ENCODE assay signal across 11 cellular contexts in the genomic region with DNA sequence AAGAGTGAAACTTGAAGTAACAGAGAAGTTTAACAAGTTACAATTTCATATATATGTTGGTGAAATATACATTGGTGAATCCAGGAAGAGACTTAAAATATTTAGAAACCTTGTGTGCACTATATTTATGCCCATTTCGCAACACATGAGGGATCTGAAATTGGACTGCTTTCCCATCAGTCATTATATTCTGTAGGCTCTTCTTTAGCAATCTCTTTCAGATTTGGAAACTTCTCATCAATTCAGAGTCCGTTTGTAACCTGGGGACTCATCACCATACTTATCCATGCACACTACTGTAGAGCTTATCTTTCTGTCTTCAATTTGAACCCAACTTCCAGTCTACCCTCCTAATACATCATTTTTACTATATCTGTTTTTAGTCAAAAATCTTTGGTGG. TPM values are rescaled to one million over a fixed set of nuclear protein-coding genes. Genes with fewer than 3 reads are reported as not detected.
DNase-seq lines count a peak whose midpoint lies in the region; ATAC-seq and TF ChIP-seq lines count a peak whose summit lies in the region.
"Had no signal": no experiment of that assay in that cellular context is flagged by ENCODE, and none has a peak within 500 bp of the region (broad histone marks: within the 10 kb centered on the region; RNA-seq: fewer than 3 reads in every experiment).

No MANE protein-coding gene starts in this region.

- DNase-seq in breast epithelium (ENCODE audit: low spot score in 2 of 2), result no peak
- no peak for DNase-seq in MCF 10A (ENCODE audit: unreplicated experiment)
- no peak for DNase-seq in mesothelial cell of epicardium (ENCODE audit: low spot score in 2 of 2, unreplicated experiment in 2 of 2)
- DNase-seq in upper lobe of right lung, result no peak
- no peak for DNase-seq in kidney glomerular epithelial cell (lab: John Stamatoyannopoulos, UW)
- DNase-seq in OCI-M2 (lab: John Stamatoyannopoulos, UW; ENCODE audit: unreplicated experiment), result no peak
- DNase-seq: central memory CD4-positive, alpha-beta T cell had no signal

- no peaks in the 10 kb centered on the region for H3K9me3 Mint-ChIP-seq in MCF 10A (ENCODE audit: unreplicated experiment)
- H3K9me3 Mint-ChIP-seq in activated naive CD8-positive, alpha-beta T cell (ENCODE audit: low read depth), result no peaks in the 10 kb centered on the region
- H3K9me3 Mint-ChIP-seq in mesothelial cell of epicardium, result no peaks in the 10 kb centered on the region

- intact Hi-C loops in breast epithelium (cut with DNase I; ENCODE audit: low total_unique reads), result loop anchor here (10.0 kb wide), 1 partner anchor 115 kb away; no protein-coding TSS in a partner anchor
- intact Hi-C loops in MCF 10A (cut with micrococcal nuclease), result loop anchor here (5.0 to 10.0 kb wide), 2 partner anchors 195 to 307 kb away; a partner anchor contains a TSS
- intact Hi-C loops in upper lobe of right lung (cut with DNase I), result no loop called here

- no TSS peak for BruUV-seq in MCF 10A (replicated peaks; lab: Mats Ljungman, UMichigan)

- H3K27me3 Mint-ChIP-seq in MCF 10A (ENCODE audit: insufficient read depth, unreplicated experiment), result no peaks in the 10 kb centered on the region
- H3K27me3 Mint-ChIP-seq in activated naive CD8-positive, alpha-beta T cell, result no peaks in the 10 kb centered on the region
- peaks cover 45% of the 10 kb centered on the region for H3K27me3 Mint-ChIP-seq in mesothelial cell of epicardium (ENCODE audit: low read depth)

- H3K36me3 Mint-ChIP-seq in MCF 10A (ENCODE audit: insufficient read depth, unreplicated experiment) (no peaks in the 10 kb centered on the region), mesothelial cell of epicardium (no peaks in the 10 kb centered on the region)
- peaks cover 2% of the 10 kb centered on the region for H3K36me3 Mint-ChIP-seq in activated naive CD8-positive, alpha-beta T cell

- TF ChIP-seq CTCF in breast epithelium (IDR thresholded peaks at IDR 0.05) (no peak), MCF 10A (IDR thresholded peaks at IDR 0.05; ENCODE audit: unreplicated experiment) (no peak), mesothelial cell of epicardium (IDR thresholded peaks at IDR 0.05; ENCODE audit: unreplicated experiment) (no peak), upper lobe of right lung (IDR thresholded peaks at IDR 0.05) (no peak)

- H3K4me1 ChIP-seq in breast epithelium (no peaks in the 10 kb centered on the region), upper lobe of right lung (peaks cover 18% of the 10 kb centered on the region)

- H3K4me3 ChIP-seq in breast epithelium, result peak overlapping the region; percentile 67 to 92 (median 67)
- H3K4me3 ChIP-seq in upper lobe of right lung, result peak overlapping the region; percentile 69
- H3K4me3 ChIP-seq: BLaER1, HAP-1 had no signal

- POLR2A ChIA-PET in MCF 10A (lab: Yijun Ruan, JAX), result interaction anchor here (0.6 to 3.2 kb wide), 3 partner anchors 9 to 320 kb away, joined by 3 to 34 read pairs (median 3); a partner anchor contains a TSS

- peak overlapping the region in 1 of 2 donors; percentile 98 for H3K27ac ChIP-seq in breast epithelium
- peak overlapping the region; percentile 85 for H3K27ac ChIP-seq in upper lobe of right lung
- H3K27ac ChIP-seq: BLaER1 had no signal

- no peaks in the 10 kb centered on the region for H3K27me3 ChIP-seq in breast epithelium
- H3K27me3 ChIP-seq in upper lobe of right lung, result no peaks in the 10 kb centered on the region

- no peak for TF ChIP-seq POLR2A in breast epithelium (IDR thresholded peaks at IDR 0.05)

- no peaks in the 10 kb centered on the region for H3K36me3 ChIP-seq in breast epithelium
- no peaks in the 10 kb centered on the region for H3K36me3 ChIP-seq in upper lobe of right lung
- H3K36me3 ChIP-seq: BLaER1, HAP-1 had no signal

- H3K27ac Mint-ChIP-seq in MCF 10A (ENCODE audit: low read depth, unreplicated experiment) (no peak overlapping the region), mesothelial cell of epicardium (no peak overlapping the region)
- no peak overlapping the region for H3K27ac Mint-ChIP-seq in activated naive CD8-positive, alpha-beta T cell

- H3K9me3 ChIP-seq in breast epithelium, result no peaks in the 10 kb centered on the region
- H3K9me3 ChIP-seq in upper lobe of right lung, result no peaks in the 10 kb centered on the region
- H3K9me3 ChIP-seq: HAP-1 had no signal

- H3K4me3 Mint-ChIP-seq in MCF 10A (ENCODE audit: unreplicated experiment) (no peak overlapping the region), mesothelial cell of epicardium (peak overlapping the region; percentile 4)
- H3K4me3 Mint-ChIP-seq in activated naive CD8-positive, alpha-beta T cell, result peak overlapping the region; percentile 93

- CTCF ChIA-PET in MCF 10A (lab: Yijun Ruan, JAX), result interaction anchor here (0.6 to 2.5 kb wide), 4 partner anchors 10 to 687 kb away, joined by 3 to 12 read pairs (median 5); no protein-coding TSS in a partner anchor

- ATAC-seq in upper lobe of right lung (no peak), GM18511 (IDR thresholded peaks at IDR 0.05; ENCODE audit: unreplicated experiment) (no peak)

- H3K4me1 Mint-ChIP-seq in MCF 10A (ENCODE audit: insufficient read depth, unreplicated experiment) (peaks cover 21% of the 10 kb centered on the region), mesothelial cell of epicardium (peaks cover 12% of the 10 kb centered on the region)
- peaks cover 31% of the 10 kb centered on the region for H3K4me1 Mint-ChIP-seq in activated naive CD8-positive, alpha-beta T cell (ENCODE audit: low read depth)

RNA-seq across cellular contexts. Expression of a gene that starts 2.2 kb away (rescaled TPM):
- total RNA-seq in breast epithelium, result 10 to 100 TPM; 26.2 to 49.2 (median 36.6) TPM
- 5.3 and 7.7 TPM in 2 replicates for total RNA-seq in MCF 10A (2022)
- 8.3 to 10.8 TPM (median 9.1 TPM) in 3 replicates for total RNA-seq in mesothelial cell of epicardium
- 94.8 TPM for total RNA-seq in upper lobe of right lung

RNA-seq across cellular contexts. Expression of a gene that starts 2.2 kb away (rescaled TPM):
- total RNA-seq in breast epithelium (10 to 100 TPM; 11.7 to 16.7 (median 12.1) TPM), MCF 10A (2022) (22.5 and 23.1 TPM in 2 replicates), mesothelial cell of epicardium (12.5 to 14.2 TPM (median 14.0 TPM) in 3 replicates), upper lobe of right lung (41.3 TPM)
